Comparison of ENCODE assay signal across 7 cellular contexts in the genomic region with DNA sequence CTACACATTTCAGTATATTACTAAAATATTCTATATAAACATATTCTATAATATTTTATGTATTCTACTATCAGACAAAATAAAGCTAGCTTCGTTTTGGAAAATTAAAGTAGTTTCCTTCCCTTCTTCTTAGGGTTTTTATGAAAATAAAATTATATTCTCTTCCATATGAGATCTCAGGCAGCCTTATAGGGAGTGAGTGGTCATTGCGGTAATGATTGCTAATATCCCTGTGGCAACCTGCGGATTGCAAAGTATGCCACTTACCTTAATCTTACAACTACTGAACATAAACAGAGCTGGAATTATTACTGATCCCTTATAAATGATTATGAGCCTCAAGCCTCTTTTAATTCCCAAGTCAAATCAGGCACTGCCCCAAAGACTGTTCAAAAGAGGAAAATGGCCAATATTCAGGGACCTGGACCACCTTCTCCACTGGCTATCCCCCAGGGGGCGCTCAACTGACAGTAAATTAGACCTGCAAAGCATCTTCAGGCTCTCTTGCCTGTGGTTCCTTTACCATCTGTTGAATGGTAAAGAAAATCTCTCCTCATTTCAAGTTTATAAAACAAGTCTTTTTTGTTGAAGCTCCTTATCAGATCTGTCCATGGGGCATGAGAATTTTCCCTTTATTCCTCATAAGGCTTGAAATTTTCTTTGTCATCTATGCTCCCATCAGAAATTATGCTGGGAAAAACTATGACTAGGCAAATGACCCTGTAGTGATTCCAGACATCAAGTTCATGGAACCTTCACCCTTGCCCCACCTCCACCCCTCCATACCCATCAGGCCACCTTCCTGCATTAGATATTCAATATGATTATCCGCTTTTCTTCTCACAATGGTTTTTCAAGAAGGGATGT.
DNase-seq lines count a peak whose midpoint lies in the region; ATAC-seq, FAIRE-seq and TF ChIP-seq lines count a peak whose summit lies in the region.

No MANE protein-coding gene starts in this region.

- intact Hi-C loops in mammary epithelial cell (cut with micrococcal nuclease): loop anchor here (1.0 to 5.0 kb wide), 6 partner anchors 79 to 423 kb away; no protein-coding TSS in a partner anchor

- 58% methylated on average over 5 of the region's 5 CpGs for whole genome bisulfite sequencing in mammary epithelial cell (ENCODE audit: low coverage, missing lambda C conversion rate)

- CTCF ChIA-PET in mammary epithelial cell (lab: Charles Lee; ENCODE audit: low non-redundant PET): interaction anchor here (0.6 kb wide), 1 partner anchor 68 kb away, joined by 6 read pairs; no protein-coding TSS in a partner anchor

- H3K9ac ChIP-seq in mammary epithelial cell (ENCODE audit: insufficient read depth, low read length): no peak overlapping the region

- H3K36me3 ChIP-seq in mammary epithelial cell (ENCODE audit: insufficient read depth, low read length): no peaks in the 10 kb centered on the region
- no peaks in the 10 kb centered on the region for H3K36me3 ChIP-seq in kidney epithelial cell (ENCODE audit: control insufficient read depth, insufficient read depth, low read length)

- TF ChIP-seq CTCF in WI38 (IDR thresholded peaks at IDR 0.05; ENCODE audit: low read depth, low read length) (peak; percentile 72), mammary epithelial cell (conservative IDR thresholded peaks at IDR 0.05 in 1 of 2, IDR thresholded peaks at IDR 0.05 in 1 of 2; ENCODE audit: extremely low read depth in 1 of 2, insufficient read depth in 1 of 2, low read depth in 1 of 2, low read length in 2 of 2) (peak; percentile 71 to 83), kidney epithelial cell (IDR thresholded peaks at IDR 0.05; ENCODE audit: insufficient read depth, low read length, poor library complexity, severe bottlenecking) (peak; percentile 80)

- H3K27me3 ChIP-seq in mammary epithelial cell (ENCODE audit: insufficient read depth, low read length) (no peaks in the 10 kb centered on the region), kidney epithelial cell (ENCODE audit: control insufficient read depth, insufficient read depth, low read length) (no peaks in the 10 kb centered on the region)

- H2AFZ ChIP-seq in mammary epithelial cell (ENCODE audit: low read depth, low read length): no peak overlapping the region

- H3K9me3 ChIP-seq in mammary epithelial cell (replicated peaks; ENCODE audit: insufficient read depth, low read length): no peaks in the 10 kb centered on the region

- peaks cover 6% of the 10 kb centered on the region for H3K4me1 ChIP-seq in mammary epithelial cell (ENCODE audit: insufficient read depth, low read length)

- DNase-seq in GM12891 (ENCODE audit: insufficient read length, low spot score) (peak; percentile 9), NCI-H1930 (lab: John Stamatoyannopoulos, UW) (peak; percentile 14 to 53), mammary epithelial cell (peak; percentile 45), kidney epithelial cell (ENCODE audit: low read depth) (peak; percentile 5)
- DNase-seq in stimulated activated CD4-positive, alpha-beta T cell treated with anti-CD3 and anti-CD28 coated beads, Interleukin-4, amount 100 ng/mL, for 1 hour: peak; percentile 80

- TF ChIP-seq POLR2A in GM12891 (IDR thresholded peaks at IDR 0.05; ENCODE audit: low read depth, low read length): no peak

- dilution Hi-C loops in mammary epithelial cell (cut with HindIII; ENCODE audit: low sequenced_read_pairs): no loop called here

- in situ Hi-C loops in mammary epithelial cell (cut with MboI; ENCODE audit: low sequenced_read_pairs in 2 of 2): loop anchor here in 1 of 2 donors (25.0 kb wide), 1 partner anchor 208 kb away; no protein-coding TSS in a partner anchor

- no peak overlapping the region for H3K4me2 ChIP-seq in mammary epithelial cell (ENCODE audit: insufficient read depth, low read depth, low read length)

- no peak overlapping the region for H3K27ac ChIP-seq in mammary epithelial cell (ENCODE audit: insufficient read depth, low read depth, low read length)

- peak; percentile 90 for ATAC-seq in HG02759 (IDR thresholded peaks at IDR 0.05; ENCODE audit: unreplicated experiment)

- FAIRE-seq in GM12891 (lab: Jason Lieb, UNC): peak; percentile 77

- H3K4me3 ChIP-seq in WI38 (ENCODE audit: low read depth, low read length) (no peak overlapping the region), mammary epithelial cell (replicated peaks in 1 of 3; ENCODE audit: insufficient read depth in 1 of 3, low read depth in 2 of 3, low read length in 3 of 3) (no peak overlapping the region), kidney epithelial cell (ENCODE audit: low read depth, low read length) (no peak overlapping the region)

- H4K20me1 ChIP-seq in mammary epithelial cell (ENCODE audit: insufficient read depth, low read length): no peaks in the 10 kb centered on the region

- no TSS peak for BruUV-seq in mammary epithelial cell (replicated peaks; lab: Mats Ljungman, UMichigan)

- H3K79me2 ChIP-seq in mammary epithelial cell (ENCODE audit: insufficient read depth, low read length): no peaks in the 10 kb centered on the region

TF ChIP-seq in GM12891, 5 proteins besides CTCF, POLR2A, EP300 and RAD21:
- TF ChIP-seq POU2F2 (IDR thresholded peaks at IDR 0.05; ENCODE audit: low read depth, low read length) (no peak), TAF1 (IDR thresholded peaks at IDR 0.05; ENCODE audit: low read depth, low read length) (no peak), SPI1 (IDR thresholded peaks at IDR 0.05; ENCODE audit: low read depth, low read length) (no peak), POLR2AphosphoS5 (IDR thresholded peaks at IDR 0.05; ENCODE audit: low read depth, low read length) (no peak), PAX5 (IDR thresholded peaks at IDR 0.05; ENCODE audit: insufficient read depth, low read length, severe bottlenecking) (no peak)
TF ChIP-seq in GM12891: peak in this region for 0.

Comparison
In these comparisons a context has a peak if more than half of its experiments do, and no peak if none do; other contexts are left out.
1. DNase-seq: peak in every context shown above with its lines; median percentile 80 in stimulated activated CD4-positive, alpha-beta T cell treated with anti-CD3 and anti-CD28 coated beads, Interleukin-4, amount 100 ng/mL, for 1 hour; 45 in mammary epithelial cell; 34 in NCI-H1930; 9 in GM12891; 5 in kidney epithelial cell.